1 cellular context compared by ENCODE assay signal in the genomic region with DNA sequence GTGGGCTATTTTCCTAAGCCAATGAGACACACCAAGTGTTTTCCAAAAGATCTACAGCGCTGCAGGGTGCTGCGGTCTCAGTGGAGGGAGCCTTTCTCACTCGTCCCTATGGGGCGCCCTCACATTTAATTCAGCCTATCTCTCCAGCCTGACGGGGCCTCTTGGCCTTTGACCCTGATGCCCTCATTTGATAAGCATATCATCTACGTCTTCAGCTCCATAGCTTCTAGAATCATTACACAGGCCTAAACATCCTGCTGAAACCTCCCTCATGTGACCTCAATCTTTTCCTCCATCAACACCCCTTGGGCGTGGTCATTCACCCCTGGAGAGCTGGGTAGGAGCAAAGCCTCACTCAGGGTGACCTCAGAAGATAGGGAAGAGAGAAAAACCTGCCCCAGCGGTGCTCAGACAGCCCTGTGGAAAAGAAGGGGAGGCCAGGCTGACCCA.
TF ChIP-seq lines count a peak whose summit lies in the region.

No MANE protein-coding gene starts in this region.

TF ChIP-seq in K562, 482 proteins besides CTCF, POLR2A, EP300 and RAD21 (continued from another document and continues in another):
- TF ChIP-seq, protein P1, sequence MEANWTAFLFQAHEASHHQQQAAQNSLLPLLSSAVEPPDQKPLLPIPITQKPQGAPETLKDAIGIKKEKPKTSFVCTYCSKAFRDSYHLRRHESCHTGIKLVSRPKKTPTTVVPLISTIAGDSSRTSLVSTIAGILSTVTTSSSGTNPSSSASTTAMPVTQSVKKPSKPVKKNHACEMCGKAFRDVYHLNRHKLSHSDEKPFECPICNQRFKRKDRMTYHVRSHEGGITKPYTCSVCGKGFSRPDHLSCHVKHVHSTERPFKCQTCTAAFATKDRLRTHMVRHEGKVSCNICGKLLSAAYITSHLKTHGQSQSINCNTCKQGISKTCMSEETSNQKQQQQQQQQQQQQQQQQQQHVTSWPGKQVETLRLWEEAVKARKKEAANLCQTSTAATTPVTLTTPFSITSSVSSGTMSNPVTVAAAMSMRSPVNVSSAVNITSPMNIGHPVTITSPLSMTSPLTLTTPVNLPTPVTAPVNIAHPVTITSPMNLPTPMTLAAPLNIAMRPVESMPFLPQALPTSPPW (CRISPR knock-in tag; IDR thresholded peaks at IDR 0.05): peak; percentile 61; the same call in 1 of the 2 replicates
- TF ChIP-seq FOXK1 (CRISPR knock-in tag; IDR thresholded peaks at IDR 0.05; ENCODE audit: borderline replicate concordance) (no peak), SREBF1 (IDR thresholded peaks at IDR 0.05; ENCODE audit: borderline replicate concordance, low read depth, low read length) (no peak), XRCC5 (IDR thresholded peaks at IDR 0.05; ENCODE audit: low read depth, low read length) (no peak), ZNF12 (CRISPR knock-in tag; IDR thresholded peaks at IDR 0.05) (no peak), CBX8 (IDR thresholded peaks at IDR 0.05; ENCODE audit: borderline replicate concordance, extremely low read depth, low read depth, low read length, poor library complexity, severe bottlenecking) (no peak), RFX1 (IDR thresholded peaks at IDR 0.05) (no peak), BDP1 (IDR thresholded peaks at IDR 0.05; ENCODE audit: insufficient read depth, insufficient read length) (no peak), CTBP1 (IDR thresholded peaks at IDR 0.05; ENCODE audit: borderline replicate concordance) (peak; percentile 48; the same call in 1 of the 2 replicates), DDX20 (tag; IDR thresholded peaks at IDR 0.05; ENCODE audit: low read depth) (no peak), TGIF2 (CRISPR knock-in tag; IDR thresholded peaks at IDR 0.05) (no peak), ATF1 (CRISPR knock-in tag; IDR thresholded peaks at IDR 0.05) (no peak), ATF1 (tag; IDR thresholded peaks at IDR 0.05) (peak; percentile 25; the same call in 1 of the 2 replicates), GTF2F1 (IDR thresholded peaks at IDR 0.05; ENCODE audit: low read depth, low read length) (no peak), CC2D1A (IDR thresholded peaks at IDR 0.05) (no peak), ZNF717 (CRISPR knock-in tag; IDR thresholded peaks at IDR 0.05) (no peak), PHF8 (IDR thresholded peaks at IDR 0.05; ENCODE audit: borderline replicate concordance, low read length) (no peak), PHB (CRISPR knock-in tag; IDR thresholded peaks at IDR 0.05) (no peak), THRAP3 (IDR thresholded peaks at IDR 0.05; ENCODE audit: borderline replicate concordance) (no peak), KLF6 (CRISPR knock-in tag; IDR thresholded peaks at IDR 0.05; ENCODE audit: borderline replicate concordance) (peak; percentile 75; the same call in 1 of the 2 replicates), POLR2G (IDR thresholded peaks at IDR 0.05; ENCODE audit: low read depth, low read length) (no peak), CAMTA2 (CRISPR knock-in tag; conservative IDR thresholded peaks at IDR 0.05) (no peak), ESRRA (IDR thresholded peaks at IDR 0.05; ENCODE audit: borderline replicate concordance, low read depth) (peak; percentile 60; the same call in 1 of the 2 replicates), KLF1 (tag; IDR thresholded peaks at IDR 0.05) (peak; percentile 93), BHLHE40 (IDR thresholded peaks at IDR 0.05; ENCODE audit: low read length) (no peak), CCAR2 (IDR thresholded peaks at IDR 0.05; ENCODE audit: low read depth, low read length) (no peak), ZNF133 (CRISPR knock-in tag; IDR thresholded peaks at IDR 0.05) (no peak), ZNF444 (CRISPR knock-in tag; IDR thresholded peaks at IDR 0.05) (no peak), MCM2 (IDR thresholded peaks at IDR 0.05; ENCODE audit: low read depth) (no peak), TARDBP (IDR thresholded peaks at IDR 0.05) (no peak), NR2C2 (CRISPR knock-in tag; IDR thresholded peaks at IDR 0.05) (no peak), NR2C2 (tag; IDR thresholded peaks at IDR 0.05) (peak; percentile 95), GTF2E2 (tag; IDR thresholded peaks at IDR 0.05) (no peak), PHB2 (IDR thresholded peaks at IDR 0.05; ENCODE audit: low read depth) (no peak), ZNF121 (CRISPR knock-in tag; conservative IDR thresholded peaks at IDR 0.05) (no peak), BRCA1 (IDR thresholded peaks at IDR 0.05) (no peak), BRCA1 (CRISPR knock-in tag; IDR thresholded peaks at IDR 0.05) (no peak), ZNF766 (CRISPR knock-in tag; conservative IDR thresholded peaks at IDR 0.05) (peak; percentile 88), ERF (CRISPR knock-in tag; IDR thresholded peaks at IDR 0.05) (no peak), GATAD2B (IDR thresholded peaks at IDR 0.05; ENCODE audit: borderline replicate concordance) (no peak), FOXA1 (IDR thresholded peaks at IDR 0.05; ENCODE audit: borderline replicate concordance) (no peak), SMAD2 (IDR thresholded peaks at IDR 0.05; ENCODE audit: low read depth, low read length) (no peak), MTA1 (IDR thresholded peaks at IDR 0.05; ENCODE audit: borderline replicate concordance) (no peak), MXI1 (IDR thresholded peaks at IDR 0.05; ENCODE audit: low read depth, low read length) (no peak), GABPB2 (CRISPR knock-in tag; conservative IDR thresholded peaks at IDR 0.05) (no peak)
- TF ChIP-seq, protein P2, sequence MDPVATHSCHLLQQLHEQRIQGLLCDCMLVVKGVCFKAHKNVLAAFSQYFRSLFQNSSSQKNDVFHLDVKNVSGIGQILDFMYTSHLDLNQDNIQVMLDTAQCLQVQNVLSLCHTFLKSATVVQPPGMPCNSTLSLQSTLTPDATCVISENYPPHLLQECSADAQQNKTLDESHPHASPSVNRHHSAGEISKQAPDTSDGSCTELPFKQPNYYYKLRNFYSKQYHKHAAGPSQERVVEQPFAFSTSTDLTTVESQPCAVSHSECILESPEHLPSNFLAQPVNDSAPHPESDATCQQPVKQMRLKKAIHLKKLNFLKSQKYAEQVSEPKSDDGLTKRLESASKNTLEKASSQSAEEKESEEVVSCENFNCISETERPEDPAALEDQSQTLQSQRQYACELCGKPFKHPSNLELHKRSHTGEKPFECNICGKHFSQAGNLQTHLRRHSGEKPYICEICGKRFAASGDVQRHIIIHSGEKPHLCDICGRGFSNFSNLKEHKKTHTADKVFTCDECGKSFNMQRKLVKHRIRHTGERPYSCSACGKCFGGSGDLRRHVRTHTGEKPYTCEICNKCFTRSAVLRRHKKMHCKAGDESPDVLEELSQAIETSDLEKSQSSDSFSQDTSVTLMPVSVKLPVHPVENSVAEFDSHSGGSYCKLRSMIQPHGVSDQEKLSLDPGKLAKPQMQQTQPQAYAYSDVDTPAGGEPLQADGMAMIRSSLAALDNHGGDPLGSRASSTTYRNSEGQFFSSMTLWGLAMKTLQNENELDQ (CRISPR knock-in tag; IDR thresholded peaks at IDR 0.05; ENCODE audit: borderline replicate concordance): no peak
- TF ChIP-seq, protein P3, sequence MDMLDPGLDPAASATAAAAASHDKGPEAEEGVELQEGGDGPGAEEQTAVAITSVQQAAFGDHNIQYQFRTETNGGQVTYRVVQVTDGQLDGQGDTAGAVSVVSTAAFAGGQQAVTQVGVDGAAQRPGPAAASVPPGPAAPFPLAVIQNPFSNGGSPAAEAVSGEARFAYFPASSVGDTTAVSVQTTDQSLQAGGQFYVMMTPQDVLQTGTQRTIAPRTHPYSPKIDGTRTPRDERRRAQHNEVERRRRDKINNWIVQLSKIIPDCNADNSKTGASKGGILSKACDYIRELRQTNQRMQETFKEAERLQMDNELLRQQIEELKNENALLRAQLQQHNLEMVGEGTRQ (CRISPR knock-in tag; IDR thresholded peaks at IDR 0.05): peak; percentile 72
- TF ChIP-seq, protein P4, sequence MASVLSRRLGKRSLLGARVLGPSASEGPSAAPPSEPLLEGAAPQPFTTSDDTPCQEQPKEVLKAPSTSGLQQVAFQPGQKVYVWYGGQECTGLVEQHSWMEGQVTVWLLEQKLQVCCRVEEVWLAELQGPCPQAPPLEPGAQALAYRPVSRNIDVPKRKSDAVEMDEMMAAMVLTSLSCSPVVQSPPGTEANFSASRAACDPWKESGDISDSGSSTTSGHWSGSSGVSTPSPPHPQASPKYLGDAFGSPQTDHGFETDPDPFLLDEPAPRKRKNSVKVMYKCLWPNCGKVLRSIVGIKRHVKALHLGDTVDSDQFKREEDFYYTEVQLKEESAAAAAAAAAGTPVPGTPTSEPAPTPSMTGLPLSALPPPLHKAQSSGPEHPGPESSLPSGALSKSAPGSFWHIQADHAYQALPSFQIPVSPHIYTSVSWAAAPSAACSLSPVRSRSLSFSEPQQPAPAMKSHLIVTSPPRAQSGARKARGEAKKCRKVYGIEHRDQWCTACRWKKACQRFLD (CRISPR knock-in tag; IDR thresholded peaks at IDR 0.05): no peak
- TF ChIP-seq, protein P5, sequence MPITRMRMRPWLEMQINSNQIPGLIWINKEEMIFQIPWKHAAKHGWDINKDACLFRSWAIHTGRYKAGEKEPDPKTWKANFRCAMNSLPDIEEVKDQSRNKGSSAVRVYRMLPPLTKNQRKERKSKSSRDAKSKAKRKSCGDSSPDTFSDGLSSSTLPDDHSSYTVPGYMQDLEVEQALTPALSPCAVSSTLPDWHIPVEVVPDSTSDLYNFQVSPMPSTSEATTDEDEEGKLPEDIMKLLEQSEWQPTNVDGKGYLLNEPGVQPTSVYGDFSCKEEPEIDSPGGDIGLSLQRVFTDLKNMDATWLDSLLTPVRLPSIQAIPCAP (CRISPR knock-in tag; IDR thresholded peaks at IDR 0.05; ENCODE audit: borderline replicate concordance): no peak
- TF ChIP-seq, protein P6, sequence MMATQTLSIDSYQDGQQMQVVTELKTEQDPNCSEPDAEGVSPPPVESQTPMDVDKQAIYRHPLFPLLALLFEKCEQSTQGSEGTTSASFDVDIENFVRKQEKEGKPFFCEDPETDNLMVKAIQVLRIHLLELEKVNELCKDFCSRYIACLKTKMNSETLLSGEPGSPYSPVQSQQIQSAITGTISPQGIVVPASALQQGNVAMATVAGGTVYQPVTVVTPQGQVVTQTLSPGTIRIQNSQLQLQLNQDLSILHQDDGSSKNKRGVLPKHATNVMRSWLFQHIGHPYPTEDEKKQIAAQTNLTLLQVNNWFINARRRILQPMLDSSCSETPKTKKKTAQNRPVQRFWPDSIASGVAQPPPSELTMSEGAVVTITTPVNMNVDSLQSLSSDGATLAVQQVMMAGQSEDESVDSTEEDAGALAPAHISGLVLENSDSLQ (IDR thresholded peaks at IDR 0.05): no peak
- TF ChIP-seq, protein P7, sequence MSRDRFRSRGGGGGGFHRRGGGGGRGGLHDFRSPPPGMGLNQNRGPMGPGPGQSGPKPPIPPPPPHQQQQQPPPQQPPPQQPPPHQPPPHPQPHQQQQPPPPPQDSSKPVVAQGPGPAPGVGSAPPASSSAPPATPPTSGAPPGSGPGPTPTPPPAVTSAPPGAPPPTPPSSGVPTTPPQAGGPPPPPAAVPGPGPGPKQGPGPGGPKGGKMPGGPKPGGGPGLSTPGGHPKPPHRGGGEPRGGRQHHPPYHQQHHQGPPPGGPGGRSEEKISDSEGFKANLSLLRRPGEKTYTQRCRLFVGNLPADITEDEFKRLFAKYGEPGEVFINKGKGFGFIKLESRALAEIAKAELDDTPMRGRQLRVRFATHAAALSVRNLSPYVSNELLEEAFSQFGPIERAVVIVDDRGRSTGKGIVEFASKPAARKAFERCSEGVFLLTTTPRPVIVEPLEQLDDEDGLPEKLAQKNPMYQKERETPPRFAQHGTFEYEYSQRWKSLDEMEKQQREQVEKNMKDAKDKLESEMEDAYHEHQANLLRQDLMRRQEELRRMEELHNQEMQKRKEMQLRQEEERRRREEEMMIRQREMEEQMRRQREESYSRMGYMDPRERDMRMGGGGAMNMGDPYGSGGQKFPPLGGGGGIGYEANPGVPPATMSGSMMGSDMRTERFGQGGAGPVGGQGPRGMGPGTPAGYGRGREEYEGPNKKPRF (IDR thresholded peaks at IDR 0.05; ENCODE audit: low read depth, low read length): no peak
- TF ChIP-seq, protein P8, sequence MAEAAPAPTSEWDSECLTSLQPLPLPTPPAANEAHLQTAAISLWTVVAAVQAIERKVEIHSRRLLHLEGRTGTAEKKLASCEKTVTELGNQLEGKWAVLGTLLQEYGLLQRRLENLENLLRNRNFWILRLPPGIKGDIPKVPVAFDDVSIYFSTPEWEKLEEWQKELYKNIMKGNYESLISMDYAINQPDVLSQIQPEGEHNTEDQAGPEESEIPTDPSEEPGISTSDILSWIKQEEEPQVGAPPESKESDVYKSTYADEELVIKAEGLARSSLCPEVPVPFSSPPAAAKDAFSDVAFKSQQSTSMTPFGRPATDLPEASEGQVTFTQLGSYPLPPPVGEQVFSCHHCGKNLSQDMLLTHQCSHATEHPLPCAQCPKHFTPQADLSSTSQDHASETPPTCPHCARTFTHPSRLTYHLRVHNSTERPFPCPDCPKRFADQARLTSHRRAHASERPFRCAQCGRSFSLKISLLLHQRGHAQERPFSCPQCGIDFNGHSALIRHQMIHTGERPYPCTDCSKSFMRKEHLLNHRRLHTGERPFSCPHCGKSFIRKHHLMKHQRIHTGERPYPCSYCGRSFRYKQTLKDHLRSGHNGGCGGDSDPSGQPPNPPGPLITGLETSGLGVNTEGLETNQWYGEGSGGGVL (CRISPR knock-in tag; IDR thresholded peaks at IDR 0.05): no peak
- TF ChIP-seq, protein P9, sequence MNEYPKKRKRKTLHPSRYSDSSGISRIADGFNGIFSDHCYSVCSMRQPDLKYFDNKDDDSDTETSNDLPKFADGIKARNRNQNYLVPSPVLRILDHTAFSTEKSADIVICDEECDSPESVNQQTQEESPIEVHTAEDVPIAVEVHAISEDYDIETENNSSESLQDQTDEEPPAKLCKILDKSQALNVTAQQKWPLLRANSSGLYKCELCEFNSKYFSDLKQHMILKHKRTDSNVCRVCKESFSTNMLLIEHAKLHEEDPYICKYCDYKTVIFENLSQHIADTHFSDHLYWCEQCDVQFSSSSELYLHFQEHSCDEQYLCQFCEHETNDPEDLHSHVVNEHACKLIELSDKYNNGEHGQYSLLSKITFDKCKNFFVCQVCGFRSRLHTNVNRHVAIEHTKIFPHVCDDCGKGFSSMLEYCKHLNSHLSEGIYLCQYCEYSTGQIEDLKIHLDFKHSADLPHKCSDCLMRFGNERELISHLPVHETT (CRISPR knock-in tag; conservative IDR thresholded peaks at IDR 0.05 in 1 of 2, IDR thresholded peaks at IDR 0.05 in 1 of 2): peak in 1 of 2 experiments; percentile 58; a peak in 2 of 4 replicates
- TF ChIP-seq, protein P10, sequence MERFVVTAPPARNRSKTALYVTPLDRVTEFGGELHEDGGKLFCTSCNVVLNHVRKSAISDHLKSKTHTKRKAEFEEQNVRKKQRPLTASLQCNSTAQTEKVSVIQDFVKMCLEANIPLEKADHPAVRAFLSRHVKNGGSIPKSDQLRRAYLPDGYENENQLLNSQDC (CRISPR knock-in tag; IDR thresholded peaks at IDR 0.05): no peak
